Comparison of ENCODE assay signal across 1 cellular context in the genomic region with DNA sequence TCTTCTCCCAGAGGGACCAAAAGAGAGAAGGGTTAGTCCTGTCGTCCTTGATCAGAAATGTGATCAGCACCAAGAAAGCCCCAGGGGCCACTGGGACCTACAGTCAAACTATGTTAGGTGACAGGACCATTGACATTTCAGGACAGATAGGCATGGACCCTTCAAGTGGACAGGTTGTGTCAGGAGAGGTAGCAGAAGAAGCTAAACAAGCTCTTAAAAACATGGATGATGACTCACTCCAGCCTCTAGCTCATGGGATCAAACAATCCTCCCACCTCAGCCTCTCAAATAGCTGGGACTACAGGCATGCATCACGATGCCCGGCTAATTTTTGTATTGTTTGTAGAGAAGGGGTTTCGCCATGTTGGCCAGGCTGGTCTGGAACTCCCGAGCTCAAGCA.
TF ChIP-seq lines count a peak whose summit lies in the region.

No MANE protein-coding gene starts in this region.

TF ChIP-seq in IMR-90, 13 proteins besides CTCF, POLR2A, EP300 and RAD21:
- TF ChIP-seq, protein P1, sequence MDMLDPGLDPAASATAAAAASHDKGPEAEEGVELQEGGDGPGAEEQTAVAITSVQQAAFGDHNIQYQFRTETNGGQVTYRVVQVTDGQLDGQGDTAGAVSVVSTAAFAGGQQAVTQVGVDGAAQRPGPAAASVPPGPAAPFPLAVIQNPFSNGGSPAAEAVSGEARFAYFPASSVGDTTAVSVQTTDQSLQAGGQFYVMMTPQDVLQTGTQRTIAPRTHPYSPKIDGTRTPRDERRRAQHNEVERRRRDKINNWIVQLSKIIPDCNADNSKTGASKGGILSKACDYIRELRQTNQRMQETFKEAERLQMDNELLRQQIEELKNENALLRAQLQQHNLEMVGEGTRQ (IDR thresholded peaks at IDR 0.05; ENCODE audit: low read depth, low read length): no peak
- TF ChIP-seq CEBPB (IDR thresholded peaks at IDR 0.05; ENCODE audit: low read depth, low read length) (no peak), BHLHE40 (IDR thresholded peaks at IDR 0.05; ENCODE audit: low read depth, low read length) (no peak), CHD1 (IDR thresholded peaks at IDR 0.05; ENCODE audit: low read depth, low read length) (no peak)
